Comparison of ENCODE assay signal across 8 cellular contexts in the genomic region with DNA sequence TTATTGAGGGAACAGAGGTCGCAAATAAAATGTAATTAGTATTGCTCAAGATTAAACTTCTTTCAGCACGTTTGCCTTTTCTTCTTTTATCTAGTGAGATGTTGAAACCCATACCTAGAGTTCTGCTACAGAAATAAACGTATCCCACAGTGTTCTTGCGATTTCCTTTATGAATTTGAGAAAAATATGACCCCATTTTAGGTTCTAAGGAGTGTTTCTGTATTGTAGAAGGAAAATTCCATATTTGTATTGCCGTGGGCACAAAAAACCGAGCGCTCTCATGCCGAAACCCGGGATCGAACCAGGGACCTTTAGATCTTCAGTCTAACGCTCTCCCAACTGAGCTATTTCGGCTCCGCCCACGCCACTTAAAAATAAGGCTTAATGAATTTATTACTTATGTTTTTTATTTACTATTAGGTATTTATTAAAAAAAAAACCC. TPM values are rescaled to one million over a fixed set of nuclear protein-coding genes. Genes with fewer than 3 reads are reported as not detected.
DNase-seq lines count a peak whose midpoint lies in the region; ATAC-seq and TF ChIP-seq lines count a peak whose summit lies in the region.

No MANE protein-coding gene starts in this region.

- 0% methylated on average over 5 to 14 of the region's 14 CpGs for WGBS in endodermal cell (ENCODE audit: insufficient coverage in 1 of 2, insufficient read length in 1 of 2), 2 experiments

- no peaks in the 10 kb centered on the region for H3K9me3 Mint-ChIP-seq in endodermal cell

- H3K27me3 ChIP-seq in endodermal cell (ENCODE audit: control insufficient read depth, insufficient read depth, low read length, poor library complexity, severe bottlenecking) (peaks cover 27% of the 10 kb centered on the region), mucosa of rectum (ENCODE audit: control insufficient read depth in 2 of 2, insufficient read depth in 2 of 2, low read length in 2 of 2) (no peaks in the 10 kb centered on the region)

- DNase-seq in GM03348 (ENCODE audit: low spot score): peak; percentile 44
- DNase-seq in NCI-H82 (lab: John Stamatoyannopoulos, UW): peak; percentile 91
- peak; percentile 35 to 59 for DNase-seq in activated CD8-positive, alpha-beta memory T cell treated with anti-CD3 and anti-CD28 coated beads for 4 hours (ENCODE audit: low read depth in 2 of 2)
- peak; percentile 86 for DNase-seq in endodermal cell
- DNase-seq in stimulated activated CD8-positive, alpha-beta memory T cell treated with anti-CD3 and anti-CD28 coated beads, Interleukin-4, amount 100 ng/mL, for 48 hours: peak; percentile 89

- ATAC-seq in HG03196 (IDR thresholded peaks at IDR 0.05; ENCODE audit: unreplicated experiment) (peak; percentile 39), HG02759 (IDR thresholded peaks at IDR 0.05; ENCODE audit: unreplicated experiment) (no peak)

- no peaks in the 10 kb centered on the region for H3K36me3 Mint-ChIP-seq in endodermal cell (ENCODE audit: low read depth)

- H3K9ac ChIP-seq in endodermal cell (ENCODE audit: extremely low read depth, low read length, poor library complexity, severe bottlenecking) (peak overlapping the region; percentile 50), mucosa of rectum (ENCODE audit: low read depth in 1 of 2, low read length in 2 of 2) (peak overlapping the region; percentile 54)

- H3K4me3 Mint-ChIP-seq in endodermal cell: peak overlapping the region; percentile 90

- H3K27ac ChIP-seq in endodermal cell (ENCODE audit: low read depth, low read length) (no peak overlapping the region), mucosa of rectum (ENCODE audit: low read depth in 2 of 2, low read length in 2 of 2) (peak overlapping the region in 1 of 2 donors; percentile 50)

- H3K27me3 Mint-ChIP-seq in endodermal cell (ENCODE audit: insufficient read depth): peaks cover 14% of the 10 kb centered on the region

- peaks cover 5% of the 10 kb centered on the region for H3K4me1 ChIP-seq in endodermal cell (ENCODE audit: control insufficient read depth, insufficient read depth, low read length)
- H3K4me1 ChIP-seq in mucosa of rectum (ENCODE audit: control insufficient read depth in 2 of 2, insufficient read depth in 2 of 2, low read length in 2 of 2): peaks cover 4 to 13% of the 10 kb centered on the region in 2 donors

- H3K27ac Mint-ChIP-seq in endodermal cell: peak overlapping the region; percentile 88

- no peaks in the 10 kb centered on the region for H3K9me3 ChIP-seq in endodermal cell (ENCODE audit: control insufficient read depth, low read length)
- no peaks in the 10 kb centered on the region for H3K9me3 ChIP-seq in mucosa of rectum (ENCODE audit: control insufficient read depth in 2 of 2, low read length in 2 of 2)

- H3K4me3 ChIP-seq in endodermal cell (ENCODE audit: low read length) (peak overlapping the region; percentile 100), mucosa of rectum (ENCODE audit: low read length in 2 of 2) (peak overlapping the region; percentile 79 to 85)

- H3K4me1 Mint-ChIP-seq in endodermal cell: peaks cover 24% of the 10 kb centered on the region

- peak; percentile 47 for TF ChIP-seq CTCF in endodermal cell (conservative IDR thresholded peaks at IDR 0.05)

- no peaks in the 10 kb centered on the region for H3K36me3 ChIP-seq in endodermal cell (ENCODE audit: control insufficient read depth, insufficient read depth, low read length)
- no peaks in the 10 kb centered on the region for H3K36me3 ChIP-seq in mucosa of rectum (ENCODE audit: control insufficient read depth in 2 of 2, insufficient read depth in 2 of 2, low read length in 2 of 2)

RNA-seq across cellular contexts. Expression of a gene that starts 23.7 kb away (rescaled TPM):
- 1 to 10 TPM; 2.2 to 6.5 TPM for total RNA-seq in endodermal cell
- polyA plus RNA-seq in endodermal cell (2013, experiment 1 of 2): 0.53 TPM
- polyA plus RNA-seq in endodermal cell (2013, experiment 2 of 2): 0.46 TPM

RNA-seq across cellular contexts. Expression of a gene that starts 57.6 kb away (rescaled TPM):
- total RNA-seq in endodermal cell: 10 to 100 TPM; 81.8 to 82.7 TPM
- 53.4 TPM for polyA plus RNA-seq in endodermal cell (2013, experiment 1 of 2)
- 50.1 TPM for polyA plus RNA-seq in endodermal cell (2013, experiment 2 of 2)
